ENCODE assay signal across 14 cellular contexts in the genomic region with DNA sequence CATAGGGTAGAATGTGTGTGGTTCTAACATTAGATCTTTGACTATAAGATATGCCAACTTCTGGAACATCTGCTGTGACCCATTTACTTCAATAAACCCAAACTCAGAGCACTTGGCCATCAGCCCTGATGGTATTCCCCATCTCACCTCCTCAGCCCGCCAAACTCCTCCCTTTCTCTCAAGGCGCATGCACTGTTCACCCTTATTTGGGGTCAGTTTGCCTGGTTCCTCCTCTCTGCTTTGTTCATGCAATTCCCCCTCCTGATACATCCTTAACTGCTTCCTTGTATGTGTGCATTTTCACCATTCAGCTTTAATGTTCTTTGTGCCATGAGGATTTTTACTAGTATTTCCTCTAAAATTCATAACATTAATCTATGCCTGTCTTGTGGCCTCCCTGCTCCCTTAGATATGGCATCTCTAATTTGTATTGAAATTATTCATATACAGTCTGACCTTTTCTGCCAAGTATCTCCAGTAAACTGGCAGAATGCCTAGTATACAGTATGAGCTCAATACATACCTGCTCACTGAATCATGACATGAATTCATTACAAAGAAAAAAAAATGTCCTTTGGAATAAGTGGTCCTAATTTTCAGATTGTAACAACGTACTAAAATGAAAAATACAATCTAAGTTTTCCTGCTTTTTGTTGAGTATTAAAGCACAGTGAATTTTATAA.
DNase-seq lines count a peak whose midpoint lies in the region; ATAC-seq, FAIRE-seq and TF ChIP-seq lines count a peak whose summit lies in the region.
"Had no signal": no experiment of that assay in that cellular context is flagged by ENCODE, and none has a peak within 500 bp of the region (broad histone marks: within the 10 kb centered on the region; RNA-seq: fewer than 3 reads in every experiment).

No MANE protein-coding gene starts in this region.

- peak; percentile 99 for FAIRE-seq in RCC 7860 (lab: Jason Lieb, UNC)
- FAIRE-seq: small intestine had no signal

- H3K4me2 ChIP-seq in skeletal muscle satellite cell (ENCODE audit: low read length): peak overlapping the region; percentile 22
- H3K4me2 ChIP-seq: hepatocyte had no signal

- no peaks in the 10 kb centered on the region for H3K36me3 ChIP-seq in skeletal muscle satellite cell (ENCODE audit: insufficient read depth, low read length)
- H3K36me3 ChIP-seq in tibial nerve: no peaks in the 10 kb centered on the region
- H3K36me3 ChIP-seq in colonic mucosa: no peaks in the 10 kb centered on the region
- H3K36me3 ChIP-seq: HAP-1 had no signal

- peaks cover 4% of the 10 kb centered on the region for H3K9me3 ChIP-seq in skeletal muscle satellite cell (replicated peaks; ENCODE audit: low read length)
- H3K9me3 ChIP-seq in tibial nerve: peaks cover 0 to 21% (median 5%) of the 10 kb centered on the region in 4 donors
- no peaks in the 10 kb centered on the region for H3K9me3 ChIP-seq in colonic mucosa
- H3K9me3 ChIP-seq: HAP-1 had no signal

- ATAC-seq in esophagus mucosa: peak; percentile 81
- no peak for ATAC-seq in GM21515 (IDR thresholded peaks at IDR 0.05; ENCODE audit: unreplicated experiment)

- no peaks in the 10 kb centered on the region for H3K27me3 ChIP-seq in skeletal muscle satellite cell (ENCODE audit: control insufficient read depth, insufficient read depth, low read length)
- no peaks in the 10 kb centered on the region for H3K27me3 ChIP-seq in tibial nerve
- no peaks in the 10 kb centered on the region for H3K27me3 ChIP-seq in colonic mucosa
- H3K27me3 ChIP-seq: hepatocyte had no signal

- peak; percentile 62 for DNase-seq in GM04504 (ENCODE audit: low read depth)
- peak; percentile 94 for DNase-seq in RCC 7860 (ENCODE audit: low spot score)
- DNase-seq in tibial nerve (ENCODE audit: low spot score in 2 of 2): no peak
- DNase-seq in colonic mucosa: no peak
- no peak for DNase-seq in GM20000 (ENCODE audit: low spot score)
- DNase-seq: activated T-cell treated with anti-CD3 and anti-CD28 coated beads, Interleukin-2, amount 50 U/mL, for 48 hours; NCI-H146; small intestine had no signal

- WGBS in tibial nerve, 2 donors: 64 to 80% methylated on average over 3 of the region's 3 CpGs

- TF ChIP-seq CTCF in tibial nerve (IDR thresholded peaks at IDR 0.05): no peak
- TF ChIP-seq CTCF in colonic mucosa (IDR thresholded peaks at IDR 0.05): no peak
- no peak for TF ChIP-seq CTCF in GM20000 (IDR thresholded peaks at IDR 0.05; ENCODE audit: extremely low read depth, missing control alignments)

- TF ChIP-seq EP300 in tibial nerve (IDR thresholded peaks at IDR 0.05): no peak

- H3K4me1 ChIP-seq in skeletal muscle satellite cell (ENCODE audit: control insufficient read depth, insufficient read depth, low read length): peaks cover 21% of the 10 kb centered on the region
- H3K4me1 ChIP-seq in tibial nerve: no peaks in the 10 kb centered on the region
- H3K4me1 ChIP-seq in colonic mucosa: no peaks in the 10 kb centered on the region
- H3K4me1 ChIP-seq: HAP-1 had no signal

- intact Hi-C loops in colonic mucosa (cut with DNase I): no loop called here

- no peak overlapping the region for H3K27ac ChIP-seq in tibial nerve
- no peak overlapping the region for H3K27ac ChIP-seq in colonic mucosa
- H3K27ac ChIP-seq: hepatocyte, VCaP had no signal

- TF ChIP-seq POLR2A in tibial nerve (IDR thresholded peaks at IDR 0.05): no peak

- H3K9ac ChIP-seq in skeletal muscle satellite cell (ENCODE audit: low read depth, low read length) (no peak overlapping the region), colonic mucosa (ENCODE audit: low read depth in 2 of 2, low read length in 2 of 2) (no peak overlapping the region)

- H3K4me3 ChIP-seq in skeletal muscle satellite cell (ENCODE audit: low read length) (no peak overlapping the region), tibial nerve (no peak overlapping the region), colonic mucosa (no peak overlapping the region)
- H3K4me3 ChIP-seq: HAP-1, hepatocyte had no signal

Comparison
In these comparisons a context has a peak if more than half of its experiments do, and no peak if none do; other contexts are left out.
1. DNase-seq: peak in GM04504 (single experiment) and RCC 7860 (single experiment); none in tibial nerve (0 of 2), colonic mucosa (single experiment) and GM20000 (single experiment).